In the genomic region with DNA sequence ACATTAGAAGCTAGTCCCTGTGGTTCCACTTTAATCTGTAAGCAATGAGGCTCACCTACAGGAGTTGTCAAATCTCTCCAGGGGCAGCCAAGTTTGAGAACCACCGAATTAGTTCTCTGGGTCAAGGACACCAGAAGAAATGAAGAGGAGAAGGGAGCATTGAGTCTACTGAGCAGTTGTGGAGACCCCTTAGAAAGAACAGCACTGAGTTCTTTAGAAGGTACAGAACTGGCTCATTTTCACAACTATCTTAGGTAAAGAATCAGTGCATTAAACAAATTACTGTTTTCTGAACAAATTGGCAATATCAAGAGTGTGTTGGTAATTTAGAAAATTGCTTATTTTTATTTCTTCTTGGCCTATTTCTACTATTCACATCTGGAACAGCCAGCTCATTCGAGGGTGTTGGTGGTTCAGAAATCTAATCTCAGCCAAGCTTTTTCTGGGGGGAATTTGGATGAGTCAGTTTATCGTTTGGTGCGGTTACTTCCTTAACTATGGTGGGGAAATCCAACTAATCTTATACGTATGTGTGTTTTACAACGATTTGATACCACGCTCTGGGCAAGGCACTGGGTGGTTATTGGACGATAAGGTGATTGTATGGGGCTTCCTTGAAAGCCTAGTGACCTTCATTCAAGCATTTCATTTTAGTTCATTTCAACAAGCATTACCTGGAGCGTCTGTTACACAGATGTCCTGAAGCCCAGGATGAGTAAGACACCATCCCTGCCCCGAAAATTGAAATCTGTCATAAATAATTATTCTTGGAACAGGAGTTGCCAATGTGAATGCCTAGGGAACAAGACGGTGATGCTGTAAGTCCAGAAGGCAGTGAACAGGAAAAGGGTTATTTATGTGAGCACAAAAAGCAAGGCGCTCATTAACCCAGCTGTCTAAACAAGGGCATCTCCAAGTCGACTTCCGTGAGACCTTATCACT, we compare ENCODE assay signal across 15 cellular contexts. TPM values are rescaled to one million over a fixed set of nuclear protein-coding genes. Genes with fewer than 3 reads are reported as not detected.
DNase-seq lines count a peak whose midpoint lies in the region; ATAC-seq, FAIRE-seq and TF ChIP-seq lines count a peak whose summit lies in the region.
"Had no signal": no experiment of that assay in that cellular context is flagged by ENCODE, and none has a peak within 500 bp of the region (broad histone marks: within the 10 kb centered on the region; RNA-seq: fewer than 3 reads in every experiment).

No MANE protein-coding gene starts in this region.

- no peaks in the 10 kb centered on the region for H3K9me3 Mint-ChIP-seq in HFFc6

- no peak for TF ChIP-seq CTCF in HFFc6 (IDR thresholded peaks at IDR 0.05)

- FAIRE-seq in GM19239 (lab: Jason Lieb, UNC): peak; percentile 74
- FAIRE-seq: D721Med, kidney had no signal

- peak; percentile 88 for DNase-seq in Daoy (ENCODE audit: low read depth)
- DNase-seq in GM19239 (ENCODE audit: insufficient read length, low spot score): no peak
- DNase-seq in T-helper 17 cell: no peak
- peak; percentile 35 for DNase-seq in left kidney (ENCODE audit: low read depth, low spot score)
- DNase-seq in H4 (ENCODE audit: low spot score): no peak
- no peak for DNase-seq in HFFc6
- DNase-seq in hypothalamus (lab: John Stamatoyannopoulos, UW): no peak
- no peak for DNase-seq in ureter (ENCODE audit: low spot score)
- DNase-seq: activated CD4-positive, alpha-beta T cell treated with anti-CD3 and anti-CD28 coated beads, Interleukin-2, amount 50 U/mL, for 1 hour; NCI-H1694 treated with DMSO at 0.1 percent for 48 hours; nucleus accumbens; Right ventricle myocardium superior; thyroid gland had no signal

- peak; percentile 84 for ATAC-seq in T-helper 17 cell

- H3K4me1 Mint-ChIP-seq in T-helper 17 cell: peaks cover 2% of the 10 kb centered on the region
- peaks cover 2% of the 10 kb centered on the region for H3K4me1 Mint-ChIP-seq in HFFc6 (ENCODE audit: low read depth)

- peaks cover 6% of the 10 kb centered on the region for H3K36me3 Mint-ChIP-seq in T-helper 17 cell (ENCODE audit: low read depth)
- no peaks in the 10 kb centered on the region for H3K36me3 Mint-ChIP-seq in HFFc6 (ENCODE audit: low read depth)

- H3K27ac Mint-ChIP-seq in T-helper 17 cell (no peak overlapping the region), HFFc6 (no peak overlapping the region)

- H3K27me3 Mint-ChIP-seq in T-helper 17 cell: peaks cover 34% of the 10 kb centered on the region
- H3K27me3 Mint-ChIP-seq in HFFc6 (ENCODE audit: insufficient read depth): peaks cover 17% of the 10 kb centered on the region

- H3K4me3 Mint-ChIP-seq in T-helper 17 cell: no peak overlapping the region
- H3K4me3 Mint-ChIP-seq in HFFc6: no peak overlapping the region

- no peaks in the 10 kb centered on the region for H3K9me3 ChIP-seq in T-helper 17 cell (ENCODE audit: control insufficient read depth, low read length, poor library complexity, severe bottlenecking)
- H3K9me3 ChIP-seq: thyroid gland had no signal

RNA-seq across cellular contexts. Expression of a gene that starts 52.0 kb away (rescaled TPM):
- total RNA-seq in Daoy (2014; rRNA removed; shearing (Covaris generic)): 7.3 and 9.0 TPM in 2 replicates
- total RNA-seq in T-helper 17 cell (not detected), ureter (154 TPM)
- 0.10 TPM in 1 of 2 replicates, not detected in the other for total RNA-seq in H4 (2014; rRNA removed; shearing (Covaris generic))
- total RNA-seq in HFFc6 (2021; fragmentation: NEBNext Ultra II Directional; extraction: Animal tissue kit (Norgen Biotek cat#: 25700)): not detected
- total RNA-seq: Right ventricle myocardium superior had no signal

Comparison
In these comparisons a context has a peak if more than half of its experiments do, and no peak if none do; other contexts are left out.
1. DNase-seq: peak in Daoy (single experiment) and left kidney (single experiment); none in GM19239 (single experiment), T-helper 17 cell (0 of 3), H4 (single experiment), HFFc6 (single experiment), hypothalamus (0 of 51) and ureter (single experiment).
2. RNA of a gene that starts 52.0 kb away (total RNA-seq): 154 TPM in ureter (single experiment); 7.3 to 9.0 TPM in Daoy, 0.10 TPM in H4, not detected in T-helper 17 cell and not detected in HFFc6; every median in the first group is over 10 times any median in the second.